Comparison of ENCODE assay signal across 14 cellular contexts in the genomic region with DNA sequence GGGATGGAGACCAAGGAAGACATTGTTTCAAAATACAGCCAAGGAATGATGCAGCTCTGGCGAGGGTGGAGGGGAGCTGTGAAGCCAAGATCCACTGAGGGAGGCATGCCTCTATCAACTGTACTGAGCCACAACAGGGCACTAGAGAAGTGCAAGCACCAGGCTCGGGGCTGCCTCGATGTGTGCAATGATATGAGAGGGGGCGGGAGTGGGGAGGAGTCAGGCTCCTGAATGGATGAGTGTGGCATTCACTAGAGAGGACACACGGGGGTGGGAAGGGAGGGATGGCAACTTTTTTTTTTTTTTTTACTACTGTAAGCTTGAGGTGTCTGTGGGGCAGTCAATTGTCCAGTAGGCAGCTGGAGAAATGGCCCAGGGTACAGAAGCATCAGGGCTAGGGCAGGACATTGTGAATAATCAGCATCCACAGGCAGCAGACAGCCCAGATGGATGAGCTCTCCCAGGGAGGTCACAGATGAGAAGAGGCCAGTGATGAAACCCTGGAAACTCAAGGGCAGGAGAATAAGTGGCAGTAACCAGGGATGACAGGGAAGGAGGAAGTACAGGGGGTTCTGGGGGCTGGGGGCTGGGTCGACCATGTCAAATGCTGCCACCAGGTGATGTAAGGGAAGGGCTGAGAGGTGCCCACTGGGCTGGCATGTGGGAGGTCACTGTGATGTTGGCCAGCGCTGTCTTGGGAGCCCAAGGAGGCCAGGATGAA. TPM values are rescaled to one million over a fixed set of nuclear protein-coding genes. Genes with fewer than 3 reads are reported as not detected.
DNase-seq lines count a peak whose midpoint lies in the region; ATAC-seq and TF ChIP-seq lines count a peak whose summit lies in the region.
"Had no signal": no experiment of that assay in that cellular context is flagged by ENCODE, and none has a peak within 500 bp of the region (broad histone marks: within the 10 kb centered on the region; RNA-seq: fewer than 3 reads in every experiment).

No MANE protein-coding gene starts in this region.

- H3K4me1 ChIP-seq in Loucy (ENCODE audit: insufficient read depth, low read length, poor library complexity, severe bottlenecking) (peaks cover 62% of the 10 kb centered on the region), skeletal muscle tissue (ENCODE audit: control insufficient read depth in 3 of 3, insufficient read depth in 3 of 3, low read length in 3 of 3) (peaks cover 83 to 98% (median 95%) of the 10 kb centered on the region in 3 donors)

- peaks cover 94% of the 10 kb centered on the region for H3K4me1 Mint-ChIP-seq in Calu3 (ENCODE audit: low read depth, unreplicated experiment)
- peaks cover 32% of the 10 kb centered on the region for H3K4me1 Mint-ChIP-seq in activated T-cell treated with anti-CD3 and anti-CD28 coated beads, Interleukin-2, amount 50 U/mL, for 4 hours (ENCODE audit: low read depth)

- no peak overlapping the region for H2AFZ ChIP-seq in Loucy (ENCODE audit: low read length)

- H3K9me3 ChIP-seq in Loucy (ENCODE audit: insufficient read depth, low read depth, low read length) (no peaks in the 10 kb centered on the region), skeletal muscle tissue (ENCODE audit: control insufficient read depth in 3 of 3, low read length in 3 of 3) (no peaks in the 10 kb centered on the region)
- H3K9me3 ChIP-seq: sigmoid colon had no signal

- H3K36me3 ChIP-seq in Loucy (ENCODE audit: insufficient read depth, low read length): no peaks in the 10 kb centered on the region
- peaks cover 21 to 31% (median 26%) of the 10 kb centered on the region in 3 donors for H3K36me3 ChIP-seq in skeletal muscle tissue (ENCODE audit: control insufficient read depth in 3 of 3, insufficient read depth in 3 of 3, low read length in 3 of 3)

- no peaks in the 10 kb centered on the region for H3K9me3 Mint-ChIP-seq in Calu3 (ENCODE audit: low read depth, unreplicated experiment)
- no peaks in the 10 kb centered on the region for H3K9me3 Mint-ChIP-seq in activated T-cell treated with anti-CD3 and anti-CD28 coated beads, Interleukin-2, amount 50 U/mL, for 4 hours
- H3K9me3 Mint-ChIP-seq: dendritic cell treated with granulocyte-macrophage colony-stimulating factor and Interleukin-4, amounts not matched to agents 40 ng/mL and 50 ng/mL, for 4 days; immature natural killer cell had no signal

- no peak overlapping the region for H3K4me3 Mint-ChIP-seq in Calu3 (ENCODE audit: low read depth, unreplicated experiment)
- H3K4me3 Mint-ChIP-seq in activated T-cell treated with anti-CD3 and anti-CD28 coated beads, Interleukin-2, amount 50 U/mL, for 4 hours: no peak overlapping the region
- H3K4me3 Mint-ChIP-seq: dendritic cell treated with granulocyte-macrophage colony-stimulating factor and Interleukin-4, amounts not matched to agents 40 ng/mL and 50 ng/mL, for 4 days; immature natural killer cell had no signal

- intact Hi-C loops in Calu3 (cut with micrococcal nuclease; ENCODE audit: unreplicated experiment) (no loop called here), head of caudate nucleus (cut with DNase I) (loop anchor here (10.0 kb wide), 1 partner anchor 59 kb away; no protein-coding TSS in a partner anchor)

- H3K79me2 ChIP-seq in Loucy (ENCODE audit: insufficient read depth, low read length): no peaks in the 10 kb centered on the region

- no peaks in the 10 kb centered on the region for H3K27me3 Mint-ChIP-seq in Calu3 (ENCODE audit: unreplicated experiment)
- no peaks in the 10 kb centered on the region for H3K27me3 Mint-ChIP-seq in activated T-cell treated with anti-CD3 and anti-CD28 coated beads, Interleukin-2, amount 50 U/mL, for 4 hours (ENCODE audit: low read depth)
- H3K27me3 Mint-ChIP-seq: dendritic cell treated with granulocyte-macrophage colony-stimulating factor and Interleukin-4, amounts not matched to agents 40 ng/mL and 50 ng/mL, for 4 days had no signal

- H3K9ac ChIP-seq in Loucy (ENCODE audit: low read depth, low read length, poor library complexity, severe bottlenecking): peak overlapping the region; percentile 76
- no peak overlapping the region for H3K9ac ChIP-seq in skeletal muscle tissue (ENCODE audit: low read depth in 1 of 3, low read length in 3 of 3)

- peak overlapping the region; percentile 86 for H3K27ac Mint-ChIP-seq in Calu3 (ENCODE audit: unreplicated experiment)
- H3K27ac Mint-ChIP-seq: dendritic cell treated with granulocyte-macrophage colony-stimulating factor and Interleukin-4, amounts not matched to agents 40 ng/mL and 50 ng/mL, for 4 days; immature natural killer cell had no signal

- CTCF ChIA-PET in Calu3 (lab: Charles Lee): interaction anchor here (0.6 to 2.0 kb wide), 3 partner anchors 13 to 23 kb away, joined by 3 to 6 read pairs (median 4); no protein-coding TSS in a partner anchor

- no TSS peak for BruUV-seq in Calu3 (replicated peaks; lab: Mats Ljungman, UMichigan)

- ATAC-seq in GM21786 (IDR thresholded peaks at IDR 0.05; ENCODE audit: unreplicated experiment): no peak
- no peak for ATAC-seq in activated T-cell treated with anti-CD3 and anti-CD28 coated beads, Interleukin-2, amount 50 U/mL, for 4 hours

- no peaks in the 10 kb centered on the region for H4K20me1 ChIP-seq in Loucy (ENCODE audit: insufficient read depth, low read length, poor library complexity, severe bottlenecking)

- H3K27me3 ChIP-seq in Loucy (ENCODE audit: insufficient read depth, low read length, poor library complexity, severe bottlenecking) (no peaks in the 10 kb centered on the region), skeletal muscle tissue (ENCODE audit: control insufficient read depth in 3 of 3, insufficient read depth in 3 of 3, low read length in 3 of 3) (no peaks in the 10 kb centered on the region)
- H3K27me3 ChIP-seq: sigmoid colon had no signal

- DNase-seq in Calu3 (no peak), head of caudate nucleus (peak in 23 of 42 donors; percentile 18 to 72 (median 43)), SHP77 (lab: John Stamatoyannopoulos, UW) (no peak), putamen (ENCODE audit: low spot score) (no peak)
- no peak for DNase-seq in activated T-cell treated with anti-CD3 and anti-CD28 coated beads, Interleukin-2, amount 50 U/mL, for 4 hours
- DNase-seq: immature natural killer cell, NCI-H187 treated with DMSO at 0.1 percent for 48 hours, NCI-H82, SHP77 treated with DMSO at 0.1 percent for 48 hours had no signal

- no peak for TF ChIP-seq CTCF in Calu3 (IDR thresholded peaks at IDR 0.05; ENCODE audit: unreplicated experiment)
- TF ChIP-seq CTCF in Loucy (conservative IDR thresholded peaks at IDR 0.05; ENCODE audit: low read length): no peak

- no peak overlapping the region for H3K4me3 ChIP-seq in Loucy (ENCODE audit: low read length, poor library complexity, severe bottlenecking)
- no peak overlapping the region for H3K4me3 ChIP-seq in skeletal muscle tissue (ENCODE audit: low read length in 3 of 3)
- H3K4me3 ChIP-seq: sigmoid colon had no signal

- H3K4me2 ChIP-seq in Loucy (ENCODE audit: low read depth, low read length, poor library complexity, severe bottlenecking): peak overlapping the region; percentile 82

- H3K9me2 ChIP-seq in Loucy (replicated peaks; ENCODE audit: low read depth, low read length): no peaks in the 10 kb centered on the region

- 0 out of 2 replicates have a peak, but pooled peaks cover 9% of the 10 kb centered on the region for H3F3A ChIP-seq in Loucy (ENCODE audit: low read depth)

- H3K27ac ChIP-seq in skeletal muscle tissue (ENCODE audit: low read depth, low read length): peak overlapping the region; percentile 90

- H3K36me3 Mint-ChIP-seq in Calu3 (ENCODE audit: insufficient read depth, unreplicated experiment): peaks cover 45% of the 10 kb centered on the region
- H3K36me3 Mint-ChIP-seq in activated T-cell treated with anti-CD3 and anti-CD28 coated beads, Interleukin-2, amount 50 U/mL, for 4 hours (ENCODE audit: insufficient read depth): peaks cover 13% of the 10 kb centered on the region

RNA-seq across cellular contexts. Expression of gene STOML1, which starts 5.9 kb away (rescaled TPM):
- total RNA-seq in Calu3 (2022) (18.3 and 19.7 TPM in 2 replicates), skeletal muscle tissue (14.1 TPM)
- total RNA-seq in activated T-cell treated with anti-CD3 and anti-CD28 coated beads, Interleukin-2, amount 50 U/mL, for 4 hours: 10 to 100 TPM; 14.6 to 17.9 (median 16.4) TPM

RNA-seq across cellular contexts. Expression of gene PML, which starts 8.3 kb away (rescaled TPM):
- total RNA-seq in Calu3 (2022) (120 and 153 TPM in 2 replicates), skeletal muscle tissue (14.1 TPM)
- total RNA-seq in activated T-cell treated with anti-CD3 and anti-CD28 coated beads, Interleukin-2, amount 50 U/mL, for 4 hours: 10 to 100 TPM; 34.9 to 39.1 (median 34.9) TPM

RNA-seq across cellular contexts. Expression of gene LOXL1, which starts 60.0 kb away (rescaled TPM):
- 2.1 and 2.2 TPM in 2 replicates for total RNA-seq in Calu3 (2022)
- total RNA-seq in skeletal muscle tissue: 7.8 TPM
- 1 to 10 TPM in 1 of 3 donors, under 1 TPM in 2; 0.65 to 1.2 (median 0.81) TPM for total RNA-seq in activated T-cell treated with anti-CD3 and anti-CD28 coated beads, Interleukin-2, amount 50 U/mL, for 4 hours

Comparison
In these comparisons a context has a peak if more than half of its experiments do, and no peak if none do; other contexts are left out.
1. DNase-seq: peak in head of caudate nucleus (23 of 42); none in Calu3 (single experiment), activated T-cell treated with anti-CD3 and anti-CD28 coated beads, Interleukin-2, amount 50 U/mL, for 4 hours (single experiment), SHP77 (0 of 2) and putamen (single experiment).